ENCODE assay signal across 13 cellular contexts in genomic region chr3:72628065-72628464, GRCh38.
DNase-seq lines count a peak whose midpoint lies in the region; ATAC-seq and TF ChIP-seq lines count a peak whose summit lies in the region.
"Had no signal": no experiment of that assay in that cellular context is flagged by ENCODE, and none has a peak within 500 bp of the region (broad histone marks: within the 10 kb centered on the region; RNA-seq: fewer than 3 reads in every experiment).

No MANE protein-coding gene starts in this region.

- H3K4me3 Mint-ChIP-seq in activated naive CD4-positive, alpha-beta T cell treated with anti-CD3 and anti-CD28 coated beads for 36 hours = no peak overlapping the region

- intact Hi-C loops in activated naive CD4-positive, alpha-beta T cell treated with anti-CD3 and anti-CD28 coated beads for 36 hours (cut with micrococcal nuclease) = no loop called here

- DNase-seq in activated naive CD4-positive, alpha-beta T cell treated with anti-CD3 and anti-CD28 coated beads for 36 hours = no peak
- DNase-seq in activated naive CD4-positive, alpha-beta T cell treated with anti-CD3 and anti-CD28 coated beads, Interleukin-2, amount 50 U/mL, for 16 hours = no peak
- peak; percentile 75 for DNase-seq in RWPE1 (ENCODE audit: low spot score)
- peak; percentile 90 to 95 for DNase-seq in foreskin keratinocyte
- DNase-seq in stimulated activated CD4-positive, alpha-beta T cell treated with anti-CD3 and anti-CD28 coated beads, Interleukin-2, amount 100 ng/mL, for 48 hours = no peak
- DNase-seq in NCI-H524 treated with DMSO at 0.1 percent for 48 hours (lab: John Stamatoyannopoulos, UW) = no peak
- DNase-seq in stimulated activated CD8-positive, alpha-beta memory T cell treated with anti-CD3 and anti-CD28 coated beads, Interleukin-4, amount 100 ng/mL, for 48 hours = no peak
- no peak for DNase-seq in T-helper 9 cell
- DNase-seq: activated effector memory CD4-positive, alpha-beta T cell treated with Interleukin-2 at 50 U/mL for 16 hours; BE2C; MG63; NCI-H446 treated with DMSO at 0.1 percent for 48 hours; SHP77 treated with DMSO at 0.1 percent for 48 hours had no signal

- TF ChIP-seq CTCF in RWPE1 (conservative IDR thresholded peaks at IDR 0.05; ENCODE audit: low read depth) = no peak
- TF ChIP-seq CTCF in foreskin keratinocyte (conservative IDR thresholded peaks at IDR 0.05) = peak; percentile 27

- no peaks in the 10 kb centered on the region for H3K27me3 ChIP-seq in foreskin keratinocyte
- H3K27me3 ChIP-seq: BE2C, MG63 had no signal

- peak; percentile 91 for ATAC-seq in foreskin keratinocyte

- H3K4me1 ChIP-seq in foreskin keratinocyte = peaks cover 25% of the 10 kb centered on the region

- H3K4me1 Mint-ChIP-seq in activated naive CD4-positive, alpha-beta T cell treated with anti-CD3 and anti-CD28 coated beads for 36 hours (ENCODE audit: low read depth) = peaks cover 34% of the 10 kb centered on the region

- H3K27ac ChIP-seq in RWPE1 (peak overlapping the region; percentile 68), foreskin keratinocyte (no peak overlapping the region)

- peak overlapping the region; percentile 46 for H3K27ac Mint-ChIP-seq in activated naive CD4-positive, alpha-beta T cell treated with anti-CD3 and anti-CD28 coated beads for 36 hours

- POLR2A ChIA-PET in RWPE1 (lab: Yijun Ruan, JAX; ENCODE audit: low non-redundant PET) = interaction anchor here (0.6 kb wide), 1 partner anchor 135 kb away, joined by 4 read pairs; no protein-coding TSS in a partner anchor

- H3K9me3 Mint-ChIP-seq in activated naive CD4-positive, alpha-beta T cell treated with anti-CD3 and anti-CD28 coated beads for 36 hours = peaks cover 2% of the 10 kb centered on the region

- no peaks in the 10 kb centered on the region for H3K27me3 Mint-ChIP-seq in activated naive CD4-positive, alpha-beta T cell treated with anti-CD3 and anti-CD28 coated beads for 36 hours (ENCODE audit: low read depth)

- CTCF ChIA-PET in activated naive CD4-positive, alpha-beta T cell treated with anti-CD3 and anti-CD28 coated beads for 36 hours (lab: Charles Lee) = interaction anchor here (0.7 kb wide), 1 partner anchor 312 kb away, joined by 3 read pairs; no protein-coding TSS in a partner anchor
- CTCF ChIA-PET in RWPE1 (lab: Yijun Ruan, JAX) = no interaction called here

- H3K36me3 Mint-ChIP-seq in activated naive CD4-positive, alpha-beta T cell treated with anti-CD3 and anti-CD28 coated beads for 36 hours (ENCODE audit: low read depth) = no peaks in the 10 kb centered on the region

Comparison
In these comparisons a context has a peak if more than half of its experiments do, and no peak if none do; other contexts are left out.
1. DNase-seq: peak in RWPE1 (single experiment) and foreskin keratinocyte (2 of 2); none in activated naive CD4-positive, alpha-beta T cell treated with anti-CD3 and anti-CD28 coated beads for 36 hours (single experiment), activated naive CD4-positive, alpha-beta T cell treated with anti-CD3 and anti-CD28 coated beads, Interleukin-2, amount 50 U/mL, for 16 hours (single experiment), stimulated activated CD4-positive, alpha-beta T cell treated with anti-CD3 and anti-CD28 coated beads, Interleukin-2, amount 100 ng/mL, for 48 hours (0 of 2), NCI-H524 treated with DMSO at 0.1 percent for 48 hours (single experiment), stimulated activated CD8-positive, alpha-beta memory T cell treated with anti-CD3 and anti-CD28 coated beads, Interleukin-4, amount 100 ng/mL, for 48 hours (single experiment) and T-helper 9 cell (single experiment).